Comparison of ENCODE assay signal across 21 cellular contexts in genomic region chr6:3593161-3593560, GRCh38.
"Had no signal": no experiment of that assay in that cellular context is flagged by ENCODE, and none has a peak within 500 bp of the region (broad histone marks: within the 10 kb centered on the region; RNA-seq: fewer than 3 reads in every experiment).

No MANE protein-coding gene starts in this region.

- H3K9me3 ChIP-seq: lower lobe of right lung, sigmoid colon, testis, uterus had no signal

- H3K27ac ChIP-seq: heart left ventricle, lower lobe of right lung, sigmoid colon, spleen, testis had no signal

- H3K4me3 ChIP-seq: heart left ventricle, lower lobe of right lung, sigmoid colon, spleen, testis, uterus had no signal

- H3K27me3 ChIP-seq: heart left ventricle, sigmoid colon, testis, uterus had no signal

- H3K36me3 ChIP-seq: heart left ventricle, lower lobe of right lung, sigmoid colon, spleen, uterus had no signal

- DNase-seq: activated CD4-positive, alpha-beta memory T cell treated with anti-CD3 and anti-CD28 coated beads, Interleukin-2, amount 10 ng/mL, durations not matched to agents 7 days and 5 days; activated CD4-positive, alpha-beta T cell treated with anti-CD3 and anti-CD28 coated beads for 48 hours; activated CD4-positive, CD25-positive, alpha-beta regulatory T cell; activated effector memory CD4-positive, alpha-beta T cell treated with Interleukin-2 at 50 U/mL for 16 hours; activated naive CD4-positive, alpha-beta T cell treated with anti-CD3 and anti-CD28 coated beads for 36 hours; activated T-cell treated with anti-CD3 and anti-CD28 coated beads, Interleukin-2, amount 50 U/mL, for 72 hours; amygdala; caudate nucleus; effector CD8-positive, alpha-beta T cell; heart left ventricle; islet precursor cell; lower lobe of right lung; naive B cell; retina; sigmoid colon; spleen; stimulated activated CD4-positive, alpha-beta T cell treated with anti-CD3 and anti-CD28 coated beads, Interleukin-4, amount 100 ng/mL, for 1 hour; stimulated activated naive CD4-positive, alpha-beta T cell; T-helper 2 cell; testis; uterus had no signal

- H3K4me1 ChIP-seq: lower lobe of right lung, spleen, testis, uterus had no signal
